ENCODE assay signal across 8 cellular contexts in genomic region chr4:39526283-39526682, GRCh38. TPM values are rescaled to one million over a fixed set of nuclear protein-coding genes. Genes with fewer than 3 reads are reported as not detected.
DNase-seq lines count a peak whose midpoint lies in the region; ATAC-seq and TF ChIP-seq lines count a peak whose summit lies in the region.

No MANE protein-coding gene starts in this region.

- H3K9ac ChIP-seq in adipocyte (ENCODE audit: low read length): peak overlapping the region; percentile 95

- no peak for DNase-seq in activated T-cell treated with anti-CD3 and anti-CD28 coated beads, Interleukin-2, amount 50 U/mL, for 24 hours
- DNase-seq in activated T-cell treated with anti-CD3 and anti-CD28 coated beads, Interleukin-2, amount 50 U/mL, for 48 hours: no peak
- DNase-seq in adipocyte (ENCODE audit: low read depth) (peak; percentile 33), left lung (no peak), thyroid gland (no peak), NCI-H1092 treated with DMSO at 0.1 percent for 48 hours (lab: John Stamatoyannopoulos, UW) (no peak), middle frontal gyrus (ENCODE audit: extremely low spot score, low spot score) (no peak)

- no peaks in the 10 kb centered on the region for H3K27me3 Mint-ChIP-seq in activated T-cell treated with anti-CD3 and anti-CD28 coated beads, Interleukin-2, amount 50 U/mL, for 24 hours

- H3K4me1 ChIP-seq in adipocyte (ENCODE audit: control insufficient read depth, insufficient read depth, low read length) (peaks cover 39% of the 10 kb centered on the region), left lung (peaks cover 9 to 34% of the 10 kb centered on the region in 2 donors), thyroid gland (peaks cover 14 to 18% of the 10 kb centered on the region in 2 donors)

- peak overlapping the region; percentile 93 for H3K4me3 ChIP-seq in adipocyte (ENCODE audit: low read length)
- H3K4me3 ChIP-seq in left lung: peak overlapping the region; percentile 76 to 88
- H3K4me3 ChIP-seq in thyroid gland (replicated peaks in 1 of 3): peak overlapping the region; percentile 42 to 50 (median 42)

- 9 to 10% methylated on average over 4 of the region's 4 CpGs for WGBS in thyroid gland, 2 donors

- H3K9me3 Mint-ChIP-seq in activated T-cell treated with anti-CD3 and anti-CD28 coated beads, Interleukin-2, amount 50 U/mL, for 24 hours: peaks cover 13% of the 10 kb centered on the region

- H3K4me3 Mint-ChIP-seq in activated T-cell treated with anti-CD3 and anti-CD28 coated beads, Interleukin-2, amount 50 U/mL, for 24 hours: peak overlapping the region; percentile 98

- H3K36me3 Mint-ChIP-seq in activated T-cell treated with anti-CD3 and anti-CD28 coated beads, Interleukin-2, amount 50 U/mL, for 24 hours (ENCODE audit: low read depth): peaks cover 22% of the 10 kb centered on the region

- intact Hi-C loops in left lung (cut with DNase I) (loop anchor here in 1 of 2 donors (10.0 kb wide), 1 partner anchor 109 kb away; the partner anchor contains the start of gene SMIM14), thyroid gland (cut with DNase I) (loop anchor here (5.0 to 10.0 kb wide), 2 partner anchors 111 to 449 kb away; partner anchors contain the start of genes PDS5A and SMIM14)

- peaks cover 18% of the 10 kb centered on the region for H3K4me1 Mint-ChIP-seq in activated T-cell treated with anti-CD3 and anti-CD28 coated beads, Interleukin-2, amount 50 U/mL, for 24 hours (ENCODE audit: low read depth)

- H3K27ac ChIP-seq in left lung (peak overlapping the region; percentile 89 to 95), thyroid gland (peak overlapping the region in 2 of 3 donors; percentile 90)

- TF ChIP-seq POLR2A in thyroid gland (IDR thresholded peaks at IDR 0.05): no peak

- TF ChIP-seq CTCF in left lung (IDR thresholded peaks at IDR 0.05): no peak
- TF ChIP-seq CTCF in thyroid gland (IDR thresholded peaks at IDR 0.05): no peak

- ATAC-seq in left lung (no peak), GM21529 (IDR thresholded peaks at IDR 0.05; ENCODE audit: unreplicated experiment) (no peak)

- peaks cover 3% of the 10 kb centered on the region for H3K9me3 ChIP-seq in adipocyte (ENCODE audit: control insufficient read depth, low read length)
- peaks cover 0 to 5% of the 10 kb centered on the region in 2 donors for H3K9me3 ChIP-seq in left lung
- H3K9me3 ChIP-seq in thyroid gland: no peaks in the 10 kb centered on the region

- no peaks in the 10 kb centered on the region for H3K36me3 ChIP-seq in adipocyte (ENCODE audit: control insufficient read depth, insufficient read depth, low read length, severe bottlenecking)
- H3K36me3 ChIP-seq in left lung: no peaks in the 10 kb centered on the region
- no peaks in the 10 kb centered on the region for H3K36me3 ChIP-seq in thyroid gland

- H3K27me3 ChIP-seq in adipocyte (replicated peaks; ENCODE audit: control insufficient read depth, insufficient read depth, low read length): no peaks in the 10 kb centered on the region
- H3K27me3 ChIP-seq in left lung: no peaks in the 10 kb centered on the region
- no peaks in the 10 kb centered on the region for H3K27me3 ChIP-seq in thyroid gland

- H3K27ac Mint-ChIP-seq in activated T-cell treated with anti-CD3 and anti-CD28 coated beads, Interleukin-2, amount 50 U/mL, for 24 hours: peak overlapping the region; percentile 92

RNA-seq across cellular contexts. Expression of gene UGDH, which starts 1.0 kb away (rescaled TPM):
- total RNA-seq in left lung (100 to 1,000 TPM in 1 of 2 donors, 10 to 100 TPM in 1; 62.8 to 104 TPM), thyroid gland (10 to 100 TPM; 40.1 to 58.7 (median 48.1) TPM)

Comparison
In these comparisons a context has a peak if more than half of its experiments do, and no peak if none do; other contexts are left out.
1. H3K4me3 ChIP-seq: peak in every context shown above with its lines; median percentile 93 in adipocyte; 82 in left lung; 42 in thyroid gland.